2 cellular contexts compared by ENCODE assay signal in the genomic region with DNA sequence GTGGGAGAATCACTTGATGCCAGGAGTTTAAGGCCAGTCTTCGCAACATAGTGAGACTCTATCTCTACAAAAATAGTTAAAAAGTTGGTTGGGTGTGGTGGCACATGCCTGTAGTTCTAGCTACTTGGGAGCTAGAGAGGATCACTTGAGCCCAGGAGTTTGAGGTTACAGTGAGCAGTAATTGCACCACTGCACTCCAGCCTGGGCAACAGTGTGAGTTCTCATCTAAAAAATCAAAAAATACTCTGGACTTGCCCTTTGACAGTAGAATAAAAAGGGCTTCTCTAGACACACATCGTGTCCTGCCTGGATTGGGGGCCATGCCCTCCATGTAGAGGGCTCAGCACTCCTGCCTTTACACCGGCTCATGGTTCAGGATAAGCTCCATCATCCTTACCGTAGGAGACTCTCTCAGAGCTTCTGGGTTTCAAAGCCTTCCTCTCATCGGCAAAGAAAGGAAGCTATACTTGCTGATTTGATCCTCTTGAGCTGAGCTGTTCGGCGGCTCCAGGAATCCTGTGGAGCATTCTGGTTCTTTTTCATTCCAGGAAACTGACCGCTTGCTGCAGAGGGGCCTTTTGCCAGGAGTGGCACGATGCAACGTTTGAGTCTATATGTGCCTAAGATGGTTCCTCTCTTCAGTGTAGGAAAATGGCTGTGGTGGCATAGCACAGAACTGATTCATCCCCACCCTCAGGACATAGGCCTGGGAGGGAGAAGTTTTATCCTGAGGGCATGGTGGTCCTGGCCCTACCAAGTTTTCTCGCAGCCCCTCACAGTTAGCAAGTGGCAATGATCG.
TF ChIP-seq lines count a peak whose summit lies in the region.

No MANE protein-coding gene starts in this region.

TF ChIP-seq in HEK293, 187 proteins besides CTCF, POLR2A, EP300 and RAD21:
- TF ChIP-seq ZNF274 (IDR thresholded peaks at IDR 0.05; ENCODE audit: low read length): no peak
- TF ChIP-seq ZNF274 (tag by site-specific recombination; IDR thresholded peaks at IDR 0.05; ENCODE audit: borderline replicate concordance): peak; percentile 60; the same call in 1 of the 2 replicates
- no peak for TF ChIP-seq ZNF664 (tag by site-specific recombination; IDR thresholded peaks at IDR 0.05)
- peak; percentile 9; the same call in 1 of the 2 replicates for TF ChIP-seq ZNF140 (tag by site-specific recombination; IDR thresholded peaks at IDR 0.05)

TF ChIP-seq in H1, 55 proteins besides CTCF, POLR2A, EP300 and RAD21:
- no peak for TF ChIP-seq SIRT6 (IDR thresholded peaks at IDR 0.05; ENCODE audit: low read length)
- no peak for TF ChIP-seq CHD2 (IDR thresholded peaks at IDR 0.05; ENCODE audit: low read length)
- no peak for TF ChIP-seq RFX5 (IDR thresholded peaks at IDR 0.05; ENCODE audit: borderline replicate concordance, low read depth, low read length)
- TF ChIP-seq SP2 (IDR thresholded peaks at IDR 0.05; ENCODE audit: low read length): no peak
- 0 out of 2 replicates have a peak, but pooled peaks have one; percentile 33 for TF ChIP-seq ZNF274 (IDR thresholded peaks at IDR 0.05; ENCODE audit: borderline replicate concordance, extremely low read depth, low read length)
